In genomic region chr22:46528121-46528610, GRCh38 we compare ENCODE assay signal across 9 cellular contexts.
DNase-seq lines count a peak whose midpoint lies in the region; ATAC-seq and TF ChIP-seq lines count a peak whose summit lies in the region.
"Had no signal": no experiment of that assay in that cellular context is flagged by ENCODE, and none has a peak within 500 bp of the region (broad histone marks: within the 10 kb centered on the region; RNA-seq: fewer than 3 reads in every experiment).

No MANE protein-coding gene starts in this region.

- peak; percentile 69 for DNase-seq in 8988T
- no peak for DNase-seq in HEK293T (ENCODE audit: extremely low spot score)
- DNase-seq in SIG-M5 treated with dmso at 0.1 percent for 504 hours (lab: John Stamatoyannopoulos, UW; ENCODE audit: unreplicated experiment): peak; percentile 99
- peak; percentile 23 for DNase-seq in foreskin melanocyte
- DNase-seq in retina: no peak
- DNase-seq in T-helper 2 cell: no peak
- DNase-seq: CD8-positive, alpha-beta memory T cell had no signal

- POLR2A ChIA-PET in HEK293T (lab: Yijun Ruan, JAX): no interaction called here

- CTCF ChIA-PET in HEK293T (lab: Yijun Ruan, JAX): no interaction called here

- ATAC-seq in GM21723 (IDR thresholded peaks at IDR 0.05; ENCODE audit: unreplicated experiment): no peak
- no peak for ATAC-seq in HG03342 (IDR thresholded peaks at IDR 0.05; ENCODE audit: unreplicated experiment)

TF ChIP-seq in HEK293T, 16 proteins besides CTCF, POLR2A, EP300 and RAD21:
- no peak for TF ChIP-seq NFRKB (IDR thresholded peaks at IDR 0.05)
- peak; percentile 71 for TF ChIP-seq PKNOX1 (IDR thresholded peaks at IDR 0.05)

Comparison
In these comparisons a context has a peak if more than half of its experiments do, and no peak if none do; other contexts are left out.
1. DNase-seq: peak in 8988T (single experiment), SIG-M5 treated with dmso at 0.1 percent for 504 hours (single experiment) and foreskin melanocyte (single experiment); none in HEK293T (single experiment), retina (single experiment) and T-helper 2 cell (0 of 5).